8 cellular contexts compared by ENCODE assay signal in genomic region chr5:112917453-112918005, GRCh38. TPM values are rescaled to one million over a fixed set of nuclear protein-coding genes. Genes with fewer than 3 reads are reported as not detected.
A peak's percentile ranks its signal among the peaks of the same experiment; 100 is the strongest.
DNase-seq lines count a peak whose midpoint lies in the region; TF ChIP-seq lines count a peak whose summit lies in the region.

No MANE protein-coding gene starts in this region.

- no peak for TF ChIP-seq CTCF in MCF 10A (IDR thresholded peaks at IDR 0.05; ENCODE audit: unreplicated experiment)
- no peak for TF ChIP-seq CTCF in breast epithelium (IDR thresholded peaks at IDR 0.05)
- TF ChIP-seq CTCF in Loucy (conservative IDR thresholded peaks at IDR 0.05; ENCODE audit: low read length) = peak; percentile 55
- TF ChIP-seq CTCF in astrocyte of the spinal cord (IDR thresholded peaks at IDR 0.05; ENCODE audit: low read depth, low read length) = peak; percentile 31
- peak; percentile 21 for TF ChIP-seq CTCF in osteocyte (IDR thresholded peaks at IDR 0.05)
- TF ChIP-seq CTCF in transverse colon (IDR thresholded peaks at IDR 0.05) = no peak
- no peak for TF ChIP-seq CTCF in mesothelial cell of epicardium (IDR thresholded peaks at IDR 0.05; ENCODE audit: unreplicated experiment)

- CTCF ChIA-PET in MCF 10A (lab: Yijun Ruan, JAX) = no interaction called here

- peaks cover 32% of the 10 kb centered on the region for H3K4me1 Mint-ChIP-seq in MCF 10A (ENCODE audit: insufficient read depth, unreplicated experiment)
- peaks cover 44% of the 10 kb centered on the region for H3K4me1 Mint-ChIP-seq in osteocyte (ENCODE audit: unreplicated experiment)
- H3K4me1 Mint-ChIP-seq in mesothelial cell of epicardium = peaks cover 35% of the 10 kb centered on the region

- H3K4me3 ChIP-seq in breast epithelium (no peak overlapping the region), Loucy (ENCODE audit: low read length, poor library complexity, severe bottlenecking) (no peak overlapping the region), astrocyte of the spinal cord (ENCODE audit: low read depth, low read length) (no peak overlapping the region), transverse colon (no peak overlapping the region)

- H3K27me3 Mint-ChIP-seq in MCF 10A (ENCODE audit: insufficient read depth, unreplicated experiment) (no peaks in the 10 kb centered on the region), osteocyte (ENCODE audit: unreplicated experiment) (no peaks in the 10 kb centered on the region), mesothelial cell of epicardium (ENCODE audit: low read depth) (no peaks in the 10 kb centered on the region)

- peaks cover 17% of the 10 kb centered on the region for H3K79me2 ChIP-seq in Loucy (ENCODE audit: insufficient read depth, low read length)

- TF ChIP-seq EP300 in transverse colon (IDR thresholded peaks at IDR 0.05; ENCODE audit: low read depth) = no peak

- H3K27ac ChIP-seq in breast epithelium (no peak overlapping the region), transverse colon (no peak overlapping the region)

- peak overlapping the region; percentile 69 for H3K4me2 ChIP-seq in Loucy (ENCODE audit: low read depth, low read length, poor library complexity, severe bottlenecking)

- H3K9ac ChIP-seq in Loucy (ENCODE audit: low read depth, low read length, poor library complexity, severe bottlenecking) = no peak overlapping the region

- in situ Hi-C loops in astrocyte of the spinal cord (cut with HindIII; ENCODE audit: low sequenced_read_pairs) = no loop called here
- in situ Hi-C loops in transverse colon (cut with MboI; ENCODE audit: low pct_ligation_motif_present in 1 of 4, low pct_unique_long_range_greater_than_20kb in 1 of 4, low sequenced_read_pairs in 3 of 4) = no loop called here

- no peaks in the 10 kb centered on the region for H3K9me3 ChIP-seq in breast epithelium
- H3K9me3 ChIP-seq in Loucy (ENCODE audit: insufficient read depth, low read depth, low read length) = no peaks in the 10 kb centered on the region
- no peaks in the 10 kb centered on the region for H3K9me3 ChIP-seq in transverse colon

- TF ChIP-seq POLR2A in breast epithelium (IDR thresholded peaks at IDR 0.05) (no peak), transverse colon (IDR thresholded peaks at IDR 0.05) (no peak)

- H3K4me3 Mint-ChIP-seq in MCF 10A (ENCODE audit: unreplicated experiment) (no peak overlapping the region), osteocyte (ENCODE audit: unreplicated experiment) (no peak overlapping the region), mesothelial cell of epicardium (no peak overlapping the region)

- no peaks in the 10 kb centered on the region for H3F3A ChIP-seq in Loucy (ENCODE audit: low read depth)

- H3K27me3 ChIP-seq in breast epithelium (no peaks in the 10 kb centered on the region), Loucy (ENCODE audit: insufficient read depth, low read length, poor library complexity, severe bottlenecking) (no peaks in the 10 kb centered on the region), transverse colon (no peaks in the 10 kb centered on the region)

- no TSS peak for BruUV-seq in MCF 10A (replicated peaks; lab: Mats Ljungman, UMichigan)

- no peaks in the 10 kb centered on the region for H3K9me3 Mint-ChIP-seq in MCF 10A (ENCODE audit: unreplicated experiment)
- H3K9me3 Mint-ChIP-seq in osteocyte (ENCODE audit: unreplicated experiment) = no peaks in the 10 kb centered on the region
- no peaks in the 10 kb centered on the region for H3K9me3 Mint-ChIP-seq in mesothelial cell of epicardium

- no peak overlapping the region for H2AFZ ChIP-seq in Loucy (ENCODE audit: low read length)

- H3K4me1 ChIP-seq in breast epithelium (peaks cover 0 to 18% of the 10 kb centered on the region in 2 donors), Loucy (ENCODE audit: insufficient read depth, low read length, poor library complexity, severe bottlenecking) (peaks cover 11% of the 10 kb centered on the region), transverse colon (peaks cover 17 to 69% (median 36%) of the 10 kb centered on the region in 4 donors)

- DNase-seq in MCF 10A (ENCODE audit: unreplicated experiment) (no peak), breast epithelium (ENCODE audit: low spot score in 2 of 2) (no peak), astrocyte of the spinal cord (ENCODE audit: low read depth, low spot score) (peak; percentile 7), osteocyte (ENCODE audit: extremely low spot score, unreplicated experiment) (no peak), transverse colon (no peak), mesothelial cell of epicardium (ENCODE audit: low spot score in 2 of 2, unreplicated experiment in 2 of 2) (no peak), NCI-H345 (lab: John Stamatoyannopoulos, UW) (no peak)

- H3K9me2 ChIP-seq in Loucy (replicated peaks; ENCODE audit: low read depth, low read length) = no peaks in the 10 kb centered on the region

- peak overlapping the region; percentile 23 for H3K27ac Mint-ChIP-seq in MCF 10A (ENCODE audit: low read depth, unreplicated experiment)
- no peak overlapping the region for H3K27ac Mint-ChIP-seq in osteocyte (ENCODE audit: unreplicated experiment)
- H3K27ac Mint-ChIP-seq in mesothelial cell of epicardium = no peak overlapping the region

- WGBS in transverse colon (ENCODE audit: low coverage in 1 of 2), 2 donors = 97 to 100% methylated on average over 1 to 2 of the region's 2 CpGs

- H3K36me3 Mint-ChIP-seq in MCF 10A (ENCODE audit: insufficient read depth, unreplicated experiment) (peaks cover 59% of the 10 kb centered on the region), osteocyte (ENCODE audit: unreplicated experiment) (peaks cover 33% of the 10 kb centered on the region), mesothelial cell of epicardium (peaks cover 25% of the 10 kb centered on the region)

- no peaks in the 10 kb centered on the region for H4K20me1 ChIP-seq in Loucy (ENCODE audit: insufficient read depth, low read length, poor library complexity, severe bottlenecking)

- H3K36me3 ChIP-seq in breast epithelium = no peaks in the 10 kb centered on the region
- no peaks in the 10 kb centered on the region for H3K36me3 ChIP-seq in Loucy (ENCODE audit: insufficient read depth, low read length)
- peaks cover 0 to 7% (median 0%) of the 10 kb centered on the region in 4 donors for H3K36me3 ChIP-seq in transverse colon

- intact Hi-C loops in MCF 10A (cut with micrococcal nuclease) (no loop called here), breast epithelium (cut with DNase I; ENCODE audit: low total_unique reads) (no loop called here), transverse colon (cut with DNase I; ENCODE audit: low total_unique reads) (no loop called here)

- POLR2A ChIA-PET in MCF 10A (lab: Yijun Ruan, JAX) = no interaction called here

RNA-seq across cellular contexts. Expression of gene REEP5, which starts 4.5 kb away (rescaled TPM):
- total RNA-seq in MCF 10A (2022) (64.8 and 65.2 TPM in 2 replicates), breast epithelium (100 to 1,000 TPM in 2 of 3 donors, 10 to 100 TPM in 1; 96.4 to 177 (median 117) TPM), osteocyte (66.4 and 73.8 TPM in 2 replicates), transverse colon (10 to 100 TPM; 15.7 to 63.5 (median 56.4) TPM), mesothelial cell of epicardium (32.4 to 35.4 TPM (median 34.7 TPM) in 3 replicates)

RNA-seq across cellular contexts. Expression of gene SRP19, which starts 56.4 kb away (rescaled TPM):
- total RNA-seq in MCF 10A (2022) (88.9 and 99.6 TPM in 2 replicates), breast epithelium (10 to 100 TPM; 33.0 to 73.5 (median 69.2) TPM), osteocyte (50.6 and 55.3 TPM in 2 replicates), transverse colon (10 to 100 TPM; 15.7 to 58.6 (median 40.6) TPM), mesothelial cell of epicardium (45.6 to 51.3 TPM (median 47.3 TPM) in 3 replicates)

RNA-seq across cellular contexts. Expression of gene DCP2, which starts 59.1 kb away (rescaled TPM):
- total RNA-seq in MCF 10A (2022) = 32.7 and 34.1 TPM in 2 replicates
- total RNA-seq in breast epithelium = 10 to 100 TPM; 26.2 to 67.0 (median 43.9) TPM
- 39.7 and 45.6 TPM in 2 replicates for total RNA-seq in osteocyte
- 10 to 100 TPM; 11.6 to 27.8 (median 20.7) TPM for total RNA-seq in transverse colon
- total RNA-seq in mesothelial cell of epicardium = 88.5 to 98.6 TPM (median 90.0 TPM) in 3 replicates

Comparison
In these comparisons a context has a peak if more than half of its experiments do, and no peak if none do; other contexts are left out.
1. CTCF ChIP-seq: peak in Loucy (single experiment), astrocyte of the spinal cord (single experiment) and osteocyte (single experiment); none in MCF 10A (single experiment), breast epithelium (0 of 3), transverse colon (0 of 5) and mesothelial cell of epicardium (single experiment).